ENCODE assay signal across 23 cellular contexts in genomic region chr5:124889850-124890249, GRCh38.
DNase-seq lines count a peak whose midpoint lies in the region; ATAC-seq, FAIRE-seq and TF ChIP-seq lines count a peak whose summit lies in the region.
"Had no signal": no experiment of that assay in that cellular context is flagged by ENCODE, and none has a peak within 500 bp of the region (broad histone marks: within the 10 kb centered on the region; RNA-seq: fewer than 3 reads in every experiment).

No MANE protein-coding gene starts in this region.

- DNase-seq in OCI-LY7 (ENCODE audit: low spot score), result no peak
- no peak for DNase-seq in chondrocyte (ENCODE audit: low spot score)
- no peak for DNase-seq in neural progenitor cell (ENCODE audit: low spot score)
- no peak for DNase-seq in GM10266 (ENCODE audit: extremely low spot score)
- DNase-seq in A673 (ENCODE audit: low spot score), result no peak
- no peak for DNase-seq in gastrocnemius medialis
- DNase-seq: AML-193; C1 segment of cervical spinal cord; CD8-positive, alpha-beta T cell; DND-41; GOT3; MG63; NCI-H1436; NCI-H1930; NK-92 treated with Interleukin-12 subunit alpha and Interleukin-12 subunit beta, amount 100 ng/mL, for 24 hours; SW 1271 had no signal

- H3K4me1 Mint-ChIP-seq in chondrocyte (ENCODE audit: low read depth) (peaks cover 32% of the 10 kb centered on the region), neural progenitor cell (peaks cover 39% of the 10 kb centered on the region)

- H3K36me3 Mint-ChIP-seq in chondrocyte (ENCODE audit: low read depth) (no peaks in the 10 kb centered on the region), neural progenitor cell (peaks cover 6% of the 10 kb centered on the region)
- H3K36me3 Mint-ChIP-seq: CD8-positive, alpha-beta T cell had no signal

- H3K27me3 ChIP-seq in neural progenitor cell, result no peaks in the 10 kb centered on the region
- no peaks in the 10 kb centered on the region for H3K27me3 ChIP-seq in A673 (replicated peaks; ENCODE audit: insufficient read depth, low read depth, low read length, poor library complexity)
- no peaks in the 10 kb centered on the region for H3K27me3 ChIP-seq in gastrocnemius medialis
- H3K27me3 ChIP-seq: MG63 had no signal

- H3K27me3 Mint-ChIP-seq in chondrocyte (ENCODE audit: low read depth) (no peaks in the 10 kb centered on the region), neural progenitor cell (ENCODE audit: insufficient read depth, low read depth) (no peaks in the 10 kb centered on the region)

- H3K9ac ChIP-seq in neural progenitor cell, result no peak overlapping the region

- CTCF ChIA-PET in OCI-LY7 (lab: Charles Lee; ENCODE audit: unreplicated experiment) (interaction anchor here (0.8 kb wide), 1 partner anchor 10 kb away, joined by 5 read pairs; no protein-coding TSS in a partner anchor), A673 (lab: Charles Lee) (no interaction called here)

- POLR2A ChIA-PET in OCI-LY7 (lab: Charles Lee) (interaction anchor here (1.9 kb wide), 1 partner anchor 13 kb away, joined by 7 read pairs; no protein-coding TSS in a partner anchor), A673 (lab: Charles Lee; ENCODE audit: low non-redundant PET) (no interaction called here)

- peak overlapping the region; percentile 87; the same call in 1 of the 2 replicates for H2AFZ ChIP-seq in OCI-LY7 (ENCODE audit: low read length)
- H2AFZ ChIP-seq in neural progenitor cell (replicated peaks), result no peak overlapping the region

- no peak overlapping the region for H3K4me3 Mint-ChIP-seq in chondrocyte (ENCODE audit: unreplicated experiment)
- H3K4me3 Mint-ChIP-seq in neural progenitor cell, result no peak overlapping the region
- H3K4me3 Mint-ChIP-seq: CD8-positive, alpha-beta T cell had no signal

- TF ChIP-seq CTCF in OCI-LY7 (conservative IDR thresholded peaks at IDR 0.05; ENCODE audit: low read length), result no peak
- no peak for TF ChIP-seq CTCF in chondrocyte (IDR thresholded peaks at IDR 0.05)
- TF ChIP-seq CTCF in neural progenitor cell (IDR thresholded peaks at IDR 0.05), result no peak
- no peak for TF ChIP-seq CTCF in GM10266 (IDR thresholded peaks at IDR 0.05; ENCODE audit: control insufficient read depth, insufficient read depth, low read depth, missing control alignments)
- no peak for TF ChIP-seq CTCF in A673 (conservative IDR thresholded peaks at IDR 0.05; ENCODE audit: low read depth, low read length)
- no peak for TF ChIP-seq CTCF in gastrocnemius medialis (IDR thresholded peaks at IDR 0.05 in 4 of 5, conservative IDR thresholded peaks at IDR 0.05 in 1 of 5)

- H3K27ac ChIP-seq in OCI-LY7 (ENCODE audit: low read depth, low read length, poor library complexity, severe bottlenecking) (no peak overlapping the region), neural progenitor cell (peak overlapping the region; percentile 26), A673 (ENCODE audit: low read depth, low read length, poor library complexity, severe bottlenecking) (no peak overlapping the region), gastrocnemius medialis (no peak overlapping the region)

- in situ Hi-C loops in gastrocnemius medialis (cut with MboI; ENCODE audit: low sequenced_read_pairs in 4 of 4), result no loop called here

- FAIRE-seq in A204.1 (lab: Jason Lieb, UNC), result peak; percentile 59
- FAIRE-seq: GM12891, HepG2, K562 had no signal

- no peaks in the 10 kb centered on the region for H4K20me1 ChIP-seq in OCI-LY7 (ENCODE audit: insufficient read depth, low read length)
- no peaks in the 10 kb centered on the region for H4K20me1 ChIP-seq in neural progenitor cell (ENCODE audit: low read depth)

- no peaks in the 10 kb centered on the region for H3K9me2 ChIP-seq in OCI-LY7 (ENCODE audit: insufficient read depth, low read length)

- no peaks in the 10 kb centered on the region for H3K9me3 Mint-ChIP-seq in chondrocyte (ENCODE audit: low read depth)
- H3K9me3 Mint-ChIP-seq in neural progenitor cell, result peaks cover 15% of the 10 kb centered on the region
- H3K9me3 Mint-ChIP-seq: CD8-positive, alpha-beta T cell had no signal

- no peak overlapping the region for H3K4me2 ChIP-seq in OCI-LY7 (ENCODE audit: low read length)
- no peak overlapping the region for H3K4me2 ChIP-seq in neural progenitor cell

- no peaks in the 10 kb centered on the region for H3K9me3 ChIP-seq in OCI-LY7 (ENCODE audit: low read length)
- H3K9me3 ChIP-seq in neural progenitor cell (ENCODE audit: low read depth), result peaks cover 8% of the 10 kb centered on the region
- H3K9me3 ChIP-seq in A673 (ENCODE audit: low read depth, low read length, poor library complexity, severe bottlenecking), result no peaks in the 10 kb centered on the region
- no peaks in the 10 kb centered on the region for H3K9me3 ChIP-seq in gastrocnemius medialis
- H3K9me3 ChIP-seq: MG63 had no signal

- H3K27ac Mint-ChIP-seq in chondrocyte (ENCODE audit: unreplicated experiment) (peak overlapping the region; percentile 53), neural progenitor cell (no peak overlapping the region)
- H3K27ac Mint-ChIP-seq: CD8-positive, alpha-beta T cell had no signal

- ATAC-seq in GM21526 (IDR thresholded peaks at IDR 0.05; ENCODE audit: low FRiP score, unreplicated experiment), result no peak
- ATAC-seq in gastrocnemius medialis, result no peak
- ATAC-seq: CD8-positive, alpha-beta T cell; HCT116; HepG2; K562; Right ventricle myocardium inferior had no signal

- TF ChIP-seq POLR2A in gastrocnemius medialis (IDR thresholded peaks at IDR 0.05), result no peak

- H3K79me2 ChIP-seq in OCI-LY7 (ENCODE audit: insufficient read depth, low read depth, low read length), result no peaks in the 10 kb centered on the region
- H3K79me2 ChIP-seq in neural progenitor cell (ENCODE audit: low read depth), result no peaks in the 10 kb centered on the region

- H3F3A ChIP-seq in neural progenitor cell (ENCODE audit: low read depth), result peaks cover 34% of the 10 kb centered on the region

- intact Hi-C loops in OCI-LY7 (cut with micrococcal nuclease; ENCODE audit: unreplicated experiment), result no loop called here
- intact Hi-C loops in A673 (cut with micrococcal nuclease; ENCODE audit: unreplicated experiment), result no loop called here
- intact Hi-C loops in gastrocnemius medialis (cut with DNase I; ENCODE audit: low total_unique reads), result no loop called here

- H3K4me3 ChIP-seq in OCI-LY7 (ENCODE audit: low read depth, low read length, poor library complexity, severe bottlenecking) (no peak overlapping the region), neural progenitor cell (no peak overlapping the region), A673 (ENCODE audit: low read depth, low read length, poor library complexity, severe bottlenecking) (no peak overlapping the region), gastrocnemius medialis (no peak overlapping the region)
- H3K4me3 ChIP-seq: K562, MG63 had no signal

- no peaks in the 10 kb centered on the region; the same call in 1 of the 2 replicates for H3K36me3 ChIP-seq in OCI-LY7 (ENCODE audit: insufficient read depth, low read length)
- H3K36me3 ChIP-seq in neural progenitor cell, result no peaks in the 10 kb centered on the region
- no peaks in the 10 kb centered on the region for H3K36me3 ChIP-seq in A673 (ENCODE audit: insufficient read depth, low read length, poor library complexity, severe bottlenecking)
- no peaks in the 10 kb centered on the region for H3K36me3 ChIP-seq in gastrocnemius medialis
- H3K36me3 ChIP-seq: MG63 had no signal

- peaks cover 17% of the 10 kb centered on the region for H3K4me1 ChIP-seq in OCI-LY7 (ENCODE audit: insufficient read depth, low read length, poor library complexity, severe bottlenecking)
- peaks cover 44% of the 10 kb centered on the region for H3K4me1 ChIP-seq in neural progenitor cell
- H3K4me1 ChIP-seq in A673 (ENCODE audit: insufficient read depth, low read length, poor library complexity, severe bottlenecking), result peaks cover 16% of the 10 kb centered on the region
- H3K4me1 ChIP-seq in gastrocnemius medialis, result peaks cover 21 to 28% of the 10 kb centered on the region in 2 donors

- BruUV-seq in OCI-LY7 (replicated peaks; lab: Mats Ljungman, UMichigan) (no TSS peak), A673 (replicated peaks; lab: Mats Ljungman, UMichigan) (no TSS peak)
